ENCODE assay signal across 18 cellular contexts in the genomic region with DNA sequence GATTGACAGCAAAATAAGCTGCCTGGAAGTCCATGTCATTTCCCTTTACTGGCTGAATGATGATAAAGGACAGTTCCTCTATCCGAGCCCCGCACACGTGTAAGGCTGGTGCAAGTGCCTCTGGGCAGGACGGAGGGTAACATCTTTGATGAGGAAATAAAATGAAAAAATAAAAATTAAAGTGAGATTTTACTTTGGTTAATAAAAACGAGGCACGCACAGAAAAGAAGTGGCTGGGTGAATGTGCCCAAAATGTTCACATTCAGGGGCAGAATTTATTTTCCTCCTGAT.
"Had no signal": no experiment of that assay in that cellular context is flagged by ENCODE, and none has a peak within 500 bp of the region (broad histone marks: within the 10 kb centered on the region; RNA-seq: fewer than 3 reads in every experiment).

No MANE protein-coding gene starts in this region.

- H3K4me3 ChIP-seq: esophagus squamous epithelium, hepatocyte, left ventricle myocardium inferior, lung, neural progenitor cell, ovary, right atrium auricular region, sigmoid colon, skin epidermis, testis, uterus had no signal

- H3K27ac ChIP-seq: esophagus squamous epithelium, hepatocyte, neural progenitor cell, ovary, sigmoid colon, skin epidermis, testis had no signal

- H3K36me3 ChIP-seq: esophagus squamous epithelium, left ventricle myocardium inferior, neural progenitor cell, ovary, right atrium auricular region, sigmoid colon, uterus had no signal

- H3K27me3 ChIP-seq: neural progenitor cell, ovary, right atrium auricular region, sigmoid colon, testis, uterus had no signal

- ATAC-seq: natural killer cell treated with Interleukin-12 subunit alpha and Interleukin-12 subunit beta and Interleukin-15 and Interleukin-18, amount 100 ng/mL, for 72 hours; stimulated activated naive B cell treated with anti-CD40 and anti-IgM and Interleukin-4, amounts not matched to agents 10 μg/mL and 1 μg/mL and 100 μg/mL, for 72 hours; stimulated activated naive CD8-positive, alpha-beta T cell treated with anti-CD3 and anti-CD28 coated beads, Interleukin-15, amount 100 ng/mL, for 72 hours had no signal

- H3K4me1 ChIP-seq: neural progenitor cell, testis, uterus had no signal

- H3K9me3 ChIP-seq: esophagus squamous epithelium, left ventricle myocardium inferior, ovary, right atrium auricular region, sigmoid colon, testis, uterus had no signal

- DNase-seq: esophagus squamous epithelium; midbrain; nucleus accumbens; sigmoid colon; stimulated activated CD4-positive, alpha-beta T cell treated with anti-CD3 and anti-CD28 coated beads, Interleukin-2, amount 100 ng/mL, for 24 hours; stimulated activated CD4-positive, alpha-beta T cell treated with anti-CD3 and anti-CD28 coated beads, Interleukin-4, amount 100 ng/mL, for 4 hours; stimulated activated naive B cell treated with anti-CD40 and anti-IgM and Interleukin-4, amounts not matched to agents 10 μg/mL and 1 μg/mL and 100 μg/mL, for 72 hours; stimulated activated naive CD8-positive, alpha-beta T cell treated with anti-CD3 and anti-CD28 coated beads, Interleukin-15, amount 100 ng/mL, for 72 hours; testis had no signal
